In the genomic region with DNA sequence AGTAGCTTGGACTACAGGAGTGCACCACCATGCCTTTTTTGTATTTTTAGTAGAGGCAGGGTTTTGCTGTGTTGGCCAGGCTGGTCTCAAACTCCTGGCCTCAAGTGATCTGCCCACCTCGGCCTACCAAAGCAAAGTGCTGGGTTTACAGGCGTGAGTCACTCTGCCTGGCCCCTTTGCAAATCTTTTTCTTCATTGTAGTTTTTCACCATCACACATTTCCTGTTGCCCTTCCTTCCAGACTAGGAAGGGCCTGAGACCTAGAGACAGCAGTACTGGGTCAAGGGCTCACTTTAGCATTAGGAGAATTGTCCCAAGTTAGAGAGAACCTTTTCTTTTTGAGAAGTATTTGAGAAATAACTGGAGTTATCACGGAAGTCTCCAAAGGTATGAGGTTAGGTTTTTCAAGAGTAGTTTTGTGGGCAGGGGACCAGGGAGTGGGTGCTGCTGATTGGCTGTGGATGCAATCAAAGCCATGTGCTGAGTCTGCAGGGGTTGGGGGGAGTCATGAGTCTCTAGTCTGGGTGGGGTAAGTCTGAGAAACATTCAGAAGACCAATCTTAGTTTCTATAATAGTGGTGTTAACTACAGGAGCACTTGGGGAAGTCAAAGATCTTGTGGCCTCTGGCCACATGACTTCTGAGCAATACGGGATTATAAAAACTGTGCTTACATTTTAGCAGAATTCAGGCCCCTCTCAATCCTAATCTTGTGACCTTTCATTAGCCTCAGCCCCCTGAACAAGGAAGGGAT, we compare ENCODE assay signal across 16 cellular contexts. TPM values are rescaled to one million over a fixed set of nuclear protein-coding genes. Genes with fewer than 3 reads are reported as not detected.
DNase-seq lines count a peak whose midpoint lies in the region; ATAC-seq, FAIRE-seq and TF ChIP-seq lines count a peak whose summit lies in the region.
"Had no signal": no experiment of that assay in that cellular context is flagged by ENCODE, and none has a peak within 500 bp of the region (broad histone marks: within the 10 kb centered on the region; RNA-seq: fewer than 3 reads in every experiment).

No MANE protein-coding gene starts in this region.

- peak overlapping the region; percentile 47 to 80 (median 60) for H3K4me3 Mint-ChIP-seq in CD4-positive, CD25-positive, alpha-beta regulatory T cell
- H3K4me3 Mint-ChIP-seq in chondrocyte (ENCODE audit: unreplicated experiment), result no peak overlapping the region
- H3K4me3 Mint-ChIP-seq: stimulated activated memory B cell treated with anti-CD40 and anti-IgM and Interleukin-4, amounts not matched to agents 10 μg/mL and 1 μg/mL and 100 μg/mL, for 72 hours had no signal

- peak overlapping the region; percentile 90 to 94 (median 94) for H3K27ac Mint-ChIP-seq in CD4-positive, CD25-positive, alpha-beta regulatory T cell
- H3K27ac Mint-ChIP-seq in chondrocyte (ENCODE audit: unreplicated experiment), result peak overlapping the region; percentile 88
- H3K27ac Mint-ChIP-seq: stimulated activated memory B cell treated with anti-CD40 and anti-IgM and Interleukin-4, amounts not matched to agents 10 μg/mL and 1 μg/mL and 100 μg/mL, for 72 hours had no signal

- H4K20me1 ChIP-seq in osteoblast (ENCODE audit: insufficient read depth, low read length), result peaks cover 5% of the 10 kb centered on the region

- H2AFZ ChIP-seq in osteoblast (ENCODE audit: low read length), result no peak overlapping the region

- H3K36me3 Mint-ChIP-seq in CD4-positive, CD25-positive, alpha-beta regulatory T cell, result peaks cover 32% of the 10 kb centered on the region
- H3K36me3 Mint-ChIP-seq in chondrocyte (ENCODE audit: low read depth), result peaks cover 9% of the 10 kb centered on the region

- H3K27me3 Mint-ChIP-seq in CD4-positive, CD25-positive, alpha-beta regulatory T cell, result no peaks in the 10 kb centered on the region
- H3K27me3 Mint-ChIP-seq in chondrocyte (ENCODE audit: low read depth), result no peaks in the 10 kb centered on the region
- H3K27me3 Mint-ChIP-seq: stimulated activated memory B cell treated with anti-CD40 and anti-IgM and Interleukin-4, amounts not matched to agents 10 μg/mL and 1 μg/mL and 100 μg/mL, for 72 hours had no signal

- H3K9me3 Mint-ChIP-seq in CD4-positive, CD25-positive, alpha-beta regulatory T cell, result peaks cover 0 to 17% (median 2%) of the 10 kb centered on the region in 7 donors
- no peaks in the 10 kb centered on the region for H3K9me3 Mint-ChIP-seq in chondrocyte (ENCODE audit: low read depth)

- ATAC-seq in CD4-positive, CD25-positive, alpha-beta regulatory T cell (ENCODE audit: low read depth in 2 of 2), result no peak
- ATAC-seq in HG03108 (IDR thresholded peaks at IDR 0.05; ENCODE audit: unreplicated experiment), result no peak
- ATAC-seq: body of pancreas; stimulated activated memory B cell treated with anti-CD40 and anti-IgM and Interleukin-4, amounts not matched to agents 10 μg/mL and 1 μg/mL and 100 μg/mL, for 72 hours had no signal

- H3K36me3 ChIP-seq in CD4-positive, CD25-positive, alpha-beta regulatory T cell (ENCODE audit: control insufficient read depth, insufficient read depth, low read length), result peaks cover 14% of the 10 kb centered on the region
- peaks cover 4% of the 10 kb centered on the region for H3K36me3 ChIP-seq in osteoblast (ENCODE audit: insufficient read depth, low read length)
- H3K36me3 ChIP-seq: pancreas had no signal

- FAIRE-seq in GM12891 (lab: Jason Lieb, UNC), result peak; percentile 16
- FAIRE-seq: pancreas, RCC 7860 had no signal

- H3K4me2 ChIP-seq in osteoblast (ENCODE audit: insufficient read depth, low read length), result no peak overlapping the region

- H3K79me2 ChIP-seq in osteoblast (ENCODE audit: insufficient read depth, low read length), result peaks cover 81% of the 10 kb centered on the region

- no peaks in the 10 kb centered on the region for H3K27me3 ChIP-seq in CD4-positive, CD25-positive, alpha-beta regulatory T cell (ENCODE audit: control insufficient read depth, insufficient read depth, low read length)
- no peaks in the 10 kb centered on the region for H3K27me3 ChIP-seq in osteoblast (ENCODE audit: insufficient read depth, low read length)
- H3K27me3 ChIP-seq: body of pancreas, pancreas had no signal

- H3K27ac ChIP-seq in CD4-positive, CD25-positive, alpha-beta regulatory T cell (ENCODE audit: insufficient read depth, low read length, poor library complexity, severe bottlenecking), result peak overlapping the region; percentile 69
- peak overlapping the region; percentile 88 for H3K27ac ChIP-seq in osteoblast (ENCODE audit: low read depth, low read length)

- peaks cover 65 to 95% (median 77%) of the 10 kb centered on the region in 4 donors for H3K4me1 Mint-ChIP-seq in CD4-positive, CD25-positive, alpha-beta regulatory T cell
- peaks cover 69% of the 10 kb centered on the region for H3K4me1 Mint-ChIP-seq in chondrocyte (ENCODE audit: low read depth)

- no peak for TF ChIP-seq POLR2A in GM12891 (IDR thresholded peaks at IDR 0.05; ENCODE audit: low read depth, low read length)

- TF ChIP-seq CTCF in chondrocyte (IDR thresholded peaks at IDR 0.05) (no peak), osteoblast (IDR thresholded peaks at IDR 0.05; ENCODE audit: extremely low read depth, low read depth, low read length) (no peak)

- H3K4me3 ChIP-seq in CD4-positive, CD25-positive, alpha-beta regulatory T cell (ENCODE audit: low read depth, low read length), result peak overlapping the region; percentile 21
- H3K4me3 ChIP-seq in osteoblast (ENCODE audit: insufficient read depth, low read length), result no peak overlapping the region
- H3K4me3 ChIP-seq: body of pancreas, pancreas had no signal

- H3K9me3 ChIP-seq in CD4-positive, CD25-positive, alpha-beta regulatory T cell (ENCODE audit: control insufficient read depth in 2 of 2, low read length in 2 of 2), result no peaks in the 10 kb centered on the region
- no peaks in the 10 kb centered on the region for H3K9me3 ChIP-seq in osteoblast (ENCODE audit: low read depth, low read length)
- H3K9me3 ChIP-seq: body of pancreas, pancreas had no signal

- H3K4me1 ChIP-seq in CD4-positive, CD25-positive, alpha-beta regulatory T cell (ENCODE audit: control insufficient read depth, insufficient read depth, low read length, poor library complexity, severe bottlenecking), result peaks cover 84% of the 10 kb centered on the region
- peaks cover 45% of the 10 kb centered on the region for H3K4me1 ChIP-seq in osteoblast (ENCODE audit: insufficient read depth, low read length)

- no peak for DNase-seq in CD4-positive, CD25-positive, alpha-beta regulatory T cell
- no peak for DNase-seq in GM12891 (ENCODE audit: insufficient read length, low spot score)
- no peak for DNase-seq in chondrocyte (ENCODE audit: low spot score)
- DNase-seq in osteoblast (ENCODE audit: insufficient read length, low spot score, missing footprints), result no peak
- no peak for DNase-seq in NCI-H69 (lab: John Stamatoyannopoulos, UW)
- DNase-seq in H4 (ENCODE audit: low spot score), result no peak
- DNase-seq in UCSD-AML1 (lab: John Stamatoyannopoulos, UW; ENCODE audit: unreplicated experiment), result no peak
- DNase-seq: C1 segment of cervical spinal cord, mesenchymal stem cell, NCI-H1105, NCI-H510A, pancreas had no signal

TF ChIP-seq in GM12891, 5 proteins besides CTCF, POLR2A, EP300 and RAD21:
- TF ChIP-seq POU2F2 (IDR thresholded peaks at IDR 0.05; ENCODE audit: low read depth, low read length), result no peak
- no peak for TF ChIP-seq TAF1 (IDR thresholded peaks at IDR 0.05; ENCODE audit: low read depth, low read length)
- no peak for TF ChIP-seq SPI1 (IDR thresholded peaks at IDR 0.05; ENCODE audit: low read depth, low read length)
- TF ChIP-seq PAX5 (IDR thresholded peaks at IDR 0.05; ENCODE audit: insufficient read depth, low read length, severe bottlenecking), result no peak
- no peak for TF ChIP-seq POLR2AphosphoS5 (IDR thresholded peaks at IDR 0.05; ENCODE audit: low read depth, low read length)

RNA-seq across cellular contexts. Expression of a gene that starts 23.7 kb away (rescaled TPM):
- total RNA-seq in CD4-positive, CD25-positive, alpha-beta regulatory T cell, result 61.5 TPM
- polyA plus RNA-seq in CD4-positive, CD25-positive, alpha-beta regulatory T cell, result 10 to 100 TPM; 34.8 to 48.4 (median 39.5) TPM
- polyA plus RNA-seq in GM12891 (2012; ENCODE audit: low read depth, missing spikeins), result 47.2 TPM
- 8.0 to 22.7 TPM (median 22.4 TPM) in 3 replicates for total RNA-seq in chondrocyte
- 19.2 and 21.7 TPM in 2 replicates for total RNA-seq in osteoblast
- 18.7 and 21.9 TPM in 2 replicates for total RNA-seq in H4 (2014; rRNA removed; shearing (Covaris generic))
